Comparison of ENCODE assay signal across 9 cellular contexts in genomic region chr12:12927211-12928079, GRCh38. TPM values are rescaled to one million over a fixed set of nuclear protein-coding genes. Genes with fewer than 3 reads are reported as not detected.
DNase-seq lines count a peak whose midpoint lies in the region; ATAC-seq and TF ChIP-seq lines count a peak whose summit lies in the region.
"Had no signal": no experiment of that assay in that cellular context is flagged by ENCODE, and none has a peak within 500 bp of the region (broad histone marks: within the 10 kb centered on the region; RNA-seq: fewer than 3 reads in every experiment).

No MANE protein-coding gene starts in this region.

- intact Hi-C loops in posterior vena cava (cut with DNase I): no loop called here

- H3K4me3 ChIP-seq in fibroblast of pulmonary artery (replicated peaks; ENCODE audit: low read depth, low read length): peak overlapping the region; percentile 54

- no peak for ATAC-seq in GM21576 (IDR thresholded peaks at IDR 0.05; ENCODE audit: unreplicated experiment)

- DNase-seq in COLO829 (ENCODE audit: low spot score): peak; percentile 75
- peak; percentile 58 for DNase-seq in NCI-H1694 treated with DMSO at 0.1 percent for 48 hours (lab: John Stamatoyannopoulos, UW)
- DNase-seq in activated T-cell treated with anti-CD3 and anti-CD28 coated beads, Interleukin-2, amount 50 U/mL, for 48 hours: peak; percentile 31 to 51
- peak; percentile 77 for DNase-seq in fibroblast of pulmonary artery (ENCODE audit: low read depth)
- peak; percentile 85 for DNase-seq in posterior vena cava (ENCODE audit: low spot score)
- DNase-seq in GM19240 (ENCODE audit: insufficient read length, low spot score): no peak
- no peak for DNase-seq in RPMI8226

- TF ChIP-seq CTCF in fibroblast of pulmonary artery (IDR thresholded peaks at IDR 0.05; ENCODE audit: low read length, missing control alignments): no peak

RNA-seq across cellular contexts. Expression of gene GPRC5D, which starts 24.5 kb away (rescaled TPM):
- total RNA-seq in posterior vena cava: not detected
- total RNA-seq: activated naive CD4-positive, alpha-beta T cell treated with anti-CD3 and anti-CD28 coated beads, Interleukin-2, amount 50 U/mL, for 72 hours had no signal

RNA-seq across cellular contexts. Expression of gene GPRC5A, which starts 36.1 kb away (rescaled TPM):
- 10 to 100 TPM; 16.2 to 23.4 TPM for total RNA-seq in posterior vena cava

Comparison
In these comparisons a context has a peak if more than half of its experiments do, and no peak if none do; other contexts are left out.
1. DNase-seq: peak in COLO829 (single experiment), NCI-H1694 treated with DMSO at 0.1 percent for 48 hours (single experiment), activated T-cell treated with anti-CD3 and anti-CD28 coated beads, Interleukin-2, amount 50 U/mL, for 48 hours (2 of 2), fibroblast of pulmonary artery (single experiment) and posterior vena cava (single experiment); none in GM19240 (single experiment) and RPMI8226 (single experiment).